ENCODE assay signal across 12 cellular contexts in genomic region chr9:33905137-33905536, GRCh38.
DNase-seq lines count a peak whose midpoint lies in the region; ATAC-seq and TF ChIP-seq lines count a peak whose summit lies in the region.
"Had no signal": no experiment of that assay in that cellular context is flagged by ENCODE, and none has a peak within 500 bp of the region (broad histone marks: within the 10 kb centered on the region; RNA-seq: fewer than 3 reads in every experiment).

No MANE protein-coding gene starts in this region.

- H3K4me3 Mint-ChIP-seq in activated CD4-positive, alpha-beta T cell treated with anti-CD3 and anti-CD28 coated beads for 36 hours, result no peak overlapping the region
- no peak overlapping the region for H3K4me3 Mint-ChIP-seq in nephron
- H3K4me3 Mint-ChIP-seq in stimulated activated effector memory CD8-positive, alpha-beta T cell treated with anti-CD3 and anti-CD28 coated beads, Interleukin-12 subunit alpha, Interleukin-12 subunit beta, amount 100 ng/mL, for 72 hours, result no peak overlapping the region

- POLR2A ChIA-PET in activated CD4-positive, alpha-beta T cell treated with anti-CD3 and anti-CD28 coated beads for 36 hours (lab: Charles Lee), result interaction anchor here (0.6 kb wide), 1 partner anchor 1369 kb away, joined by 5 read pairs; no protein-coding TSS in a partner anchor

- peaks cover 38% of the 10 kb centered on the region for H3K36me3 Mint-ChIP-seq in activated CD4-positive, alpha-beta T cell treated with anti-CD3 and anti-CD28 coated beads for 36 hours (ENCODE audit: low read depth)
- H3K36me3 Mint-ChIP-seq in nephron (ENCODE audit: low read depth), result peaks cover 46% of the 10 kb centered on the region
- H3K36me3 Mint-ChIP-seq in stimulated activated effector memory CD8-positive, alpha-beta T cell treated with anti-CD3 and anti-CD28 coated beads, Interleukin-12 subunit alpha, Interleukin-12 subunit beta, amount 100 ng/mL, for 72 hours, result peaks cover 55% of the 10 kb centered on the region

- H3K4me1 Mint-ChIP-seq in activated CD4-positive, alpha-beta T cell treated with anti-CD3 and anti-CD28 coated beads for 36 hours, result peaks cover 14% of the 10 kb centered on the region
- H3K4me1 Mint-ChIP-seq in nephron, result peaks cover 5% of the 10 kb centered on the region
- H3K4me1 Mint-ChIP-seq in stimulated activated effector memory CD8-positive, alpha-beta T cell treated with anti-CD3 and anti-CD28 coated beads, Interleukin-12 subunit alpha, Interleukin-12 subunit beta, amount 100 ng/mL, for 72 hours, result peaks cover 13% of the 10 kb centered on the region

- TF ChIP-seq CTCF in 22Rv1 (IDR thresholded peaks at IDR 0.05) (no peak), nephron (IDR thresholded peaks at IDR 0.05; ENCODE audit: unreplicated experiment in 3 of 3) (no peak)

- H3K27ac ChIP-seq in 22Rv1, result 0 out of 2 replicates have a peak overlapping the region, but pooled peaks have one; percentile 10
- H3K27ac ChIP-seq: BLaER1, HL-60 had no signal

- ATAC-seq in activated CD4-positive, alpha-beta T cell treated with anti-CD3 and anti-CD28 coated beads for 36 hours, result no peak
- no peak for ATAC-seq in stimulated activated effector memory CD8-positive, alpha-beta T cell treated with anti-CD3 and anti-CD28 coated beads, Interleukin-12 subunit alpha, Interleukin-12 subunit beta, amount 100 ng/mL, for 72 hours
- ATAC-seq in GM19452 (IDR thresholded peaks at IDR 0.05; ENCODE audit: unreplicated experiment), result no peak

- H3K27me3 Mint-ChIP-seq in activated CD4-positive, alpha-beta T cell treated with anti-CD3 and anti-CD28 coated beads for 36 hours, result no peaks in the 10 kb centered on the region
- no peaks in the 10 kb centered on the region for H3K27me3 Mint-ChIP-seq in nephron (ENCODE audit: low read depth)

- DNase-seq in activated CD4-positive, alpha-beta T cell treated with anti-CD3 and anti-CD28 coated beads for 36 hours, result no peak
- no peak for DNase-seq in activated CD4-positive, alpha-beta T cell treated with anti-CD3 and anti-CD28 coated beads for 48 hours
- no peak for DNase-seq in stimulated activated effector memory CD8-positive, alpha-beta T cell treated with anti-CD3 and anti-CD28 coated beads, Interleukin-12 subunit alpha, Interleukin-12 subunit beta, amount 100 ng/mL, for 72 hours (ENCODE audit: low spot score in 2 of 2)
- DNase-seq in amniotic stem cell (lab: John Stamatoyannopoulos, UW), result no peak
- DNase-seq: 8988T, AML-193, DMS53 had no signal

- peak overlapping the region; percentile 63 for H3K27ac Mint-ChIP-seq in activated CD4-positive, alpha-beta T cell treated with anti-CD3 and anti-CD28 coated beads for 36 hours
- H3K27ac Mint-ChIP-seq in nephron, result peak overlapping the region; percentile 71 to 88 (median 73)
- peak overlapping the region; percentile 69 for H3K27ac Mint-ChIP-seq in stimulated activated effector memory CD8-positive, alpha-beta T cell treated with anti-CD3 and anti-CD28 coated beads, Interleukin-12 subunit alpha, Interleukin-12 subunit beta, amount 100 ng/mL, for 72 hours

- CTCF ChIA-PET in activated CD4-positive, alpha-beta T cell treated with anti-CD3 and anti-CD28 coated beads for 36 hours (lab: Charles Lee), result interaction anchor here (0.6 to 1.3 kb wide), 4 partner anchors 11 to 932 kb away, joined by 3 to 4 read pairs (median 3); no protein-coding TSS in a partner anchor

- H3K9me3 Mint-ChIP-seq in activated CD4-positive, alpha-beta T cell treated with anti-CD3 and anti-CD28 coated beads for 36 hours (ENCODE audit: low read depth), result no peaks in the 10 kb centered on the region
- H3K9me3 Mint-ChIP-seq in nephron, result no peaks in the 10 kb centered on the region
- no peaks in the 10 kb centered on the region for H3K9me3 Mint-ChIP-seq in stimulated activated effector memory CD8-positive, alpha-beta T cell treated with anti-CD3 and anti-CD28 coated beads, Interleukin-12 subunit alpha, Interleukin-12 subunit beta, amount 100 ng/mL, for 72 hours

- intact Hi-C loops in activated CD4-positive, alpha-beta T cell treated with anti-CD3 and anti-CD28 coated beads for 36 hours (cut with DNase I, micrococcal nuclease), result no loop called here
